Comparison of ENCODE assay signal across 8 cellular contexts in the genomic region with DNA sequence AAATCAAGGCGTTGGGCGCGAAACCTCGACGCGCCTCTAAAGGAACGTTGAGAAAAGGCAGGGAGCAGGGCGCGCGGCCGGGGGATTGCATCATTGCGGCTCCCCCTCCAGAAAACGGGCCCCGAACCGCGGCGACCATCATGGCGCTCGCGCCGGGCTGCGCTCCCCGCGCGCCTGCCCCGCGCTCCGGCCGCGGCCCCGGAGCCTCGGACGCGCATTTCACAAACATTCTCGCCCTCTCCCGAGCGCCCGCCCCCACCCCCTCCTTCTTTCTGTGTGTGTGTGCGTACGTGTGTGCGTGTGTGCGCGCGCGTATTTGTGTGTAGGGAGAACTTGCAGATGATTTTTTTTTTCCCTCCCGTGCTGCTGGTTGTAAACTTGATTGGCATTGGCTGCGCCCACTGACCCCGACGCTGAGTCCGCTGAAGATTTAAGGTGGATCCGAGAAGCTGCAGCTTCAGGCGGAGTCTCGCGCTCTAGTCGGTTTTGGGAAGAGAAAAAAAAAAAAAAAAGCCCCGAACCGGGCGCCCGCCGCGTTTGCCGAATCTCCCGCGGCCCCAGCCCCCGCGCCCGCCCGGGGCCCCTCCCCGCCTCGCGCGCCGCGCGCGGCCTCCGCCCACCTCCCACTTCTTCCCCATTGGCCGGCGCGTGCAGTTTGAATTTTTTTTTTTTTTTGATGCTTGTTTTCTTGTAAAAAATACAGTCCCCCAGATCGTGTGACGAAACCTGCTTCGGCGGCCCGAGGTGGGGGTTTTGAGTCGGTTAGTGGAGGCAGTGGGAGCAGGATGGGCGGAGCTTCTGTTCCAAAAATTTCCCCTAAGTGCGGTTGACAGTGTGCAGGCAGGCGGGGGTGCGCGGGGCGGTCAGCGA. TPM values are rescaled to one million over a fixed set of nuclear protein-coding genes. Genes with fewer than 3 reads are reported as not detected.
DNase-seq lines count a peak whose midpoint lies in the region; ATAC-seq, FAIRE-seq and TF ChIP-seq lines count a peak whose summit lies in the region.

No MANE protein-coding gene starts in this region.

- no peaks in the 10 kb centered on the region for H3K9me3 ChIP-seq in right atrium auricular region
- no peaks in the 10 kb centered on the region for H3K9me3 ChIP-seq in psoas muscle

- H3K4me3 ChIP-seq in right atrium auricular region, result peak overlapping the region; percentile 47 to 78
- H3K4me3 ChIP-seq in psoas muscle, result peak overlapping the region; percentile 84

- DNase-seq in GM13977 (ENCODE audit: low spot score) (peak; percentile 94), NCI-H146 (lab: John Stamatoyannopoulos, UW) (peak; percentile 99), T-helper 1 cell (peak; percentile 88 to 99 (median 91)), amygdala (lab: John Stamatoyannopoulos, UW) (peak; percentile 61 to 94 (median 88)), right atrium auricular region (ENCODE audit: low spot score) (peak; percentile 96), psoas muscle (peak; percentile 94 to 95), urothelium cell line (ENCODE audit: low spot score) (peak; percentile 98)

- TF ChIP-seq CTCF in GM13977 (IDR thresholded peaks at IDR 0.05; ENCODE audit: extremely low read depth, insufficient read depth, missing control alignments) (no peak), right atrium auricular region (IDR thresholded peaks at IDR 0.05) (no peak), psoas muscle (IDR thresholded peaks at IDR 0.05) (no peak)

- 0 to 1% (median 0%) methylated on average over 55 to 93 of the region's 93 CpGs for WGBS in psoas muscle, 3 donors

- H3K27ac ChIP-seq in right atrium auricular region (peak overlapping the region; percentile 100), psoas muscle (peak overlapping the region; percentile 93)

- H3K27me3 ChIP-seq in right atrium auricular region, result no peaks in the 10 kb centered on the region
- no peaks in the 10 kb centered on the region for H3K27me3 ChIP-seq in psoas muscle (ENCODE audit: insufficient read depth in 3 of 3, low read length in 2 of 3)

- peak; percentile 95 for FAIRE-seq in urothelium cell line (lab: Jason Lieb, UNC)

- in situ Hi-C loops in GM13977 (cut with MboI; ENCODE audit: low pct_unique_long_range_greater_than_20kb, low sequenced_read_pairs, unreplicated experiment), result no loop called here

- H3K4me1 ChIP-seq in right atrium auricular region (peaks cover 0 to 35% of the 10 kb centered on the region in 2 donors), psoas muscle (peaks cover 31% of the 10 kb centered on the region)

- intact Hi-C loops in psoas muscle (cut with DNase I), result loop anchor here in 1 of 2 donors (1.0 to 2.0 kb wide), 2 partner anchors 8 to 61 kb away; a partner anchor contains a TSS

- H3K36me3 ChIP-seq in right atrium auricular region (peaks cover 17% of the 10 kb centered on the region), psoas muscle (ENCODE audit: insufficient read depth in 1 of 2, low read depth in 1 of 2) (peaks cover 0 to 20% of the 10 kb centered on the region in 2 donors)

- peak; percentile 57 for ATAC-seq in HG02870 (IDR thresholded peaks at IDR 0.05; ENCODE audit: unreplicated experiment)
- peak; percentile 85 to 90 (median 86) for ATAC-seq in psoas muscle

RNA-seq across cellular contexts. Expression of a gene that starts 8.2 kb away (rescaled TPM):
- total RNA-seq in right atrium auricular region (10 to 100 TPM; 31.1 to 38.1 TPM), psoas muscle (10 to 100 TPM; 32.2 to 61.0 (median 38.0) TPM)
- polyA plus RNA-seq in psoas muscle, result 10 to 100 TPM; 20.7 to 62.8 (median 42.4) TPM

RNA-seq across cellular contexts. Expression of a gene that starts 29.3 kb away (rescaled TPM):
- total RNA-seq in right atrium auricular region (not detected), psoas muscle (not detected)
- under 1 TPM in 1 of 3 donors, not detected in 2; 0.38 TPM for polyA plus RNA-seq in psoas muscle

Comparison
In these comparisons a context has a peak if more than half of its experiments do, and no peak if none do; other contexts are left out.
1. Peak in every context shown above with its lines: DNase-seq, ATAC-seq, H3K4me3 ChIP-seq and H3K27ac ChIP-seq.